In genomic region chr3:140766465-140766864, GRCh38 we compare ENCODE assay signal across 33 cellular contexts.
A peak's percentile ranks its signal among the peaks of the same experiment; 100 is the strongest.
DNase-seq lines count a peak whose midpoint lies in the region; ATAC-seq, FAIRE-seq and TF ChIP-seq lines count a peak whose summit lies in the region.
"Had no signal": no experiment of that assay in that cellular context is flagged by ENCODE, and none has a peak within 500 bp of the region (broad histone marks: within the 10 kb centered on the region; RNA-seq: fewer than 3 reads in every experiment).

No MANE protein-coding gene starts in this region.

- no peak overlapping the region for H3K4me3 ChIP-seq in pancreas
- H3K4me3 ChIP-seq in HepG2 (replicated peaks in 1 of 3; ENCODE audit: insufficient read depth in 1 of 3, low read depth in 2 of 3, low read length in 3 of 3), result no peak overlapping the region
- H3K4me3 ChIP-seq: ascending aorta, coronary artery, gastroesophageal sphincter, hepatocyte, SJCRH30, thoracic aorta had no signal

- no peak overlapping the region for H3K9ac ChIP-seq in HepG2 (ENCODE audit: insufficient read depth, low read depth, low read length)

- 47 to 79% methylated on average over 3 of the region's 3 CpGs for WGBS in pancreas, 2 donors
- WGBS in HepG2 (ENCODE audit: low lambda C conversion rate), result 2% methylated on average over 3 of the region's 3 CpGs

- H3K4me2 ChIP-seq in HepG2 (ENCODE audit: low read depth, low read length), result no peak overlapping the region
- H3K4me2 ChIP-seq: hepatocyte had no signal

- H3K27ac ChIP-seq in pancreas, result no peak overlapping the region
- no peak overlapping the region for H3K27ac ChIP-seq in HepG2 (ENCODE audit: extremely low read length, insufficient read depth, low read length)
- H3K27ac ChIP-seq: ascending aorta, coronary artery, gastroesophageal sphincter, hepatocyte, neutrophil, SJCRH30, thoracic aorta had no signal

- H3K27ac Mint-ChIP-seq in activated CD8-positive, alpha-beta memory T cell treated with anti-CD3 and anti-CD28 coated beads, Interleukin-2, amount 10 ng/mL, durations not matched to agents 7 days and 5 days, result no peak overlapping the region
- H3K27ac Mint-ChIP-seq: activated naive CD8-positive, alpha-beta T cell treated with anti-CD3 and anti-CD28 coated beads, Interleukin-2, amount 10 ng/mL, durations not matched to agents 7 days and 5 days; CD4-positive, alpha-beta T cell; mesothelial cell of epicardium; stimulated activated naive CD8-positive, alpha-beta T cell treated with anti-CD3 and anti-CD28 coated beads, Interleukin-15, Interleukin-2, amounts not matched to agents 100 ng/mL and 50 ng/mL, for 24 hours had no signal

- FAIRE-seq in pancreas (lab: Jason Lieb, UNC) (no peak), HepG2 (lab: Jason Lieb, UNC) (no peak)
- FAIRE-seq: D721Med had no signal

- no peaks in the 10 kb centered on the region for H3K36me3 Mint-ChIP-seq in activated CD8-positive, alpha-beta memory T cell treated with anti-CD3 and anti-CD28 coated beads, Interleukin-2, amount 10 ng/mL, durations not matched to agents 7 days and 5 days
- H3K36me3 Mint-ChIP-seq: activated naive CD8-positive, alpha-beta T cell treated with anti-CD3 and anti-CD28 coated beads, Interleukin-2, amount 10 ng/mL, durations not matched to agents 7 days and 5 days; mesothelial cell of epicardium had no signal

- TF ChIP-seq CTCF in pancreas (IDR thresholded peaks at IDR 0.05), result no peak
- no peak for TF ChIP-seq CTCF in HepG2 (CRISPR knock-in tag; IDR thresholded peaks at IDR 0.05)

- H4K20me1 ChIP-seq in HepG2 (ENCODE audit: insufficient read depth, low read length), result no peaks in the 10 kb centered on the region

- TF ChIP-seq EP300 in HepG2 (IDR thresholded peaks at IDR 0.05; ENCODE audit: low read depth in 2 of 2, low read length in 2 of 2), result no peak
- no peak for TF ChIP-seq EP300 in HepG2 (CRISPR knock-in tag; IDR thresholded peaks at IDR 0.05; ENCODE audit: borderline replicate concordance)

- no TSS peak for BruUV-seq in HepG2 (replicated peaks; lab: Mats Ljungman, UMichigan)

- H3K4me3 Mint-ChIP-seq in activated CD8-positive, alpha-beta memory T cell treated with anti-CD3 and anti-CD28 coated beads, Interleukin-2, amount 10 ng/mL, durations not matched to agents 7 days and 5 days, result no peak overlapping the region
- H3K4me3 Mint-ChIP-seq: activated naive CD8-positive, alpha-beta T cell treated with anti-CD3 and anti-CD28 coated beads, Interleukin-2, amount 10 ng/mL, durations not matched to agents 7 days and 5 days; CD4-positive, alpha-beta T cell; mesothelial cell of epicardium; stimulated activated naive CD8-positive, alpha-beta T cell treated with anti-CD3 and anti-CD28 coated beads, Interleukin-15, Interleukin-2, amounts not matched to agents 100 ng/mL and 50 ng/mL, for 24 hours had no signal

- no peak overlapping the region for H2AFZ ChIP-seq in HepG2 (ENCODE audit: low read length)
- H2AFZ ChIP-seq: hepatocyte had no signal

- H3K9me3 ChIP-seq in pancreas (no peaks in the 10 kb centered on the region), HepG2 (ENCODE audit: low read length) (no peaks in the 10 kb centered on the region)
- H3K9me3 ChIP-seq: ascending aorta, gastroesophageal sphincter, neutrophil, SJCRH30, thoracic aorta had no signal

- no peak for DNase-seq in activated CD8-positive, alpha-beta memory T cell treated with anti-CD3 and anti-CD28 coated beads, Interleukin-2, amount 10 ng/mL, durations not matched to agents 7 days and 5 days
- no peak for DNase-seq in activated CD8-positive, alpha-beta memory T cell treated with anti-CD3 and anti-CD28 coated beads, Interleukin-2, amount 50 U/mL, for 4 hours
- DNase-seq in pancreas, result no peak
- DNase-seq in HepG2 (ENCODE audit: low spot score), result no peak
- DNase-seq in NK-92 (lab: John Stamatoyannopoulos, UW; ENCODE audit: unreplicated experiment), result no peak
- DNase-seq: activated CD4-positive, alpha-beta T cell treated with anti-CD3 and anti-CD28 coated beads for 1 hour; activated CD8-positive, alpha-beta memory T cell treated with anti-CD3 and anti-CD28 coated beads for 24 hours; activated gamma-delta T cell treated with Interleukin-2 at 50 U/mL for 16 hours; activated naive CD8-positive, alpha-beta T cell treated with anti-CD3 and anti-CD28 coated beads, Interleukin-2, amount 10 ng/mL, durations not matched to agents 7 days and 5 days; activated T-cell treated with anti-CD3 and anti-CD28 coated beads, Interleukin-2, amount 50 U/mL, for 1 hour; CD4-positive, alpha-beta T cell; effector CD8-positive, alpha-beta T cell; kidney glomerular epithelial cell; NCI-H1092; NCI-H2029; NCI-H226; NCI-H69; right cardiac atrium; SJCRH30; stimulated activated CD4-positive, alpha-beta T cell treated with anti-CD3 and anti-CD28 coated beads, Interleukin-2, amount 100 ng/mL, for 24 hours; SW 1271 had no signal

- no peak for TF ChIP-seq POLR2A in HepG2 (IDR thresholded peaks at IDR 0.05; ENCODE audit: insufficient read depth in 1 of 2, low read depth in 2 of 2, low read length in 2 of 2)

- POLR2A ChIA-PET in HepG2 (lab: Yijun Ruan, JAX), result no interaction called here

- H3K9me3 Mint-ChIP-seq in activated CD8-positive, alpha-beta memory T cell treated with anti-CD3 and anti-CD28 coated beads, Interleukin-2, amount 10 ng/mL, durations not matched to agents 7 days and 5 days (ENCODE audit: low read depth), result no peaks in the 10 kb centered on the region
- H3K9me3 Mint-ChIP-seq: activated naive CD8-positive, alpha-beta T cell treated with anti-CD3 and anti-CD28 coated beads, Interleukin-2, amount 10 ng/mL, durations not matched to agents 7 days and 5 days; CD4-positive, alpha-beta T cell; mesothelial cell of epicardium; stimulated activated naive CD8-positive, alpha-beta T cell treated with anti-CD3 and anti-CD28 coated beads, Interleukin-15, Interleukin-2, amounts not matched to agents 100 ng/mL and 50 ng/mL, for 24 hours had no signal

- CTCF ChIA-PET in activated CD8-positive, alpha-beta memory T cell treated with anti-CD3 and anti-CD28 coated beads, Interleukin-2, amount 10 ng/mL, durations not matched to agents 7 days and 5 days (lab: Charles Lee), result no interaction called here
- CTCF ChIA-PET in HepG2 (lab: Yijun Ruan, JAX; ENCODE audit: low intra/inter-chr PET ratio, low total read pairs), result no interaction called here

- peaks cover 12% of the 10 kb centered on the region for H3K27me3 Mint-ChIP-seq in activated CD8-positive, alpha-beta memory T cell treated with anti-CD3 and anti-CD28 coated beads, Interleukin-2, amount 10 ng/mL, durations not matched to agents 7 days and 5 days
- H3K27me3 Mint-ChIP-seq: CD4-positive, alpha-beta T cell had no signal

- peak; percentile 39 for ATAC-seq in activated CD8-positive, alpha-beta memory T cell treated with anti-CD3 and anti-CD28 coated beads, Interleukin-2, amount 10 ng/mL, durations not matched to agents 7 days and 5 days
- ATAC-seq in HG02642 (IDR thresholded peaks at IDR 0.05; ENCODE audit: poor library complexity, unreplicated experiment), result peak; percentile 54
- peak; percentile 55 for ATAC-seq in HG03432 (IDR thresholded peaks at IDR 0.05; ENCODE audit: unreplicated experiment)
- ATAC-seq in pancreas, result no peak
- ATAC-seq in HepG2, result no peak
- ATAC-seq: gastroesophageal sphincter, HCT116, right cardiac atrium had no signal

- no peaks in the 10 kb centered on the region for H3K79me2 ChIP-seq in HepG2 (ENCODE audit: insufficient read depth, low read length)
- H3K79me2 ChIP-seq: hepatocyte had no signal

- H3K4me1 Mint-ChIP-seq in activated CD8-positive, alpha-beta memory T cell treated with anti-CD3 and anti-CD28 coated beads, Interleukin-2, amount 10 ng/mL, durations not matched to agents 7 days and 5 days, result peaks cover 2% of the 10 kb centered on the region

- intact Hi-C loops in pancreas (cut with DNase I) (no loop called here), HepG2 (cut with micrococcal nuclease; ENCODE audit: unreplicated experiment) (no loop called here)

- H3K4me1 ChIP-seq in pancreas (no peaks in the 10 kb centered on the region), HepG2 (ENCODE audit: insufficient read depth, low read length) (no peaks in the 10 kb centered on the region)
- H3K4me1 ChIP-seq: ascending aorta, gastroesophageal sphincter, SJCRH30 had no signal

- H3K36me3 ChIP-seq in pancreas, result no peaks in the 10 kb centered on the region
- no peaks in the 10 kb centered on the region for H3K36me3 ChIP-seq in HepG2 (replicated peaks in 1 of 2; ENCODE audit: control insufficient read depth in 1 of 2, insufficient read depth in 2 of 2, low read length in 2 of 2)
- H3K36me3 ChIP-seq: ascending aorta, gastroesophageal sphincter, neutrophil, SJCRH30, thoracic aorta had no signal

- TF ChIP-seq RAD21 in HepG2 (CRISPR knock-in tag; IDR thresholded peaks at IDR 0.05), result no peak

- in situ Hi-C loops in HepG2 (cut with HindIII; ENCODE audit: extremely low pct_ligation_motif_present, low pct_unique_long_range_greater_than_20kb), result no loop called here

- H3K27me3 ChIP-seq in pancreas (no peaks in the 10 kb centered on the region), HepG2 (ENCODE audit: control insufficient read depth in 1 of 2, insufficient read depth in 2 of 2, low read length in 2 of 2) (no peaks in the 10 kb centered on the region)
- H3K27me3 ChIP-seq: ascending aorta, hepatocyte, neutrophil, SJCRH30 had no signal

TF ChIP-seq in HepG2, 621 proteins besides CTCF, POLR2A, EP300 and RAD21 (continues in another document):
- TF ChIP-seq ATF5 (CRISPR knock-in tag; IDR thresholded peaks at IDR 0.05; ENCODE audit: low read depth) (no peak), RELA (CRISPR knock-in tag; IDR thresholded peaks at IDR 0.05) (no peak), ZNF569 (CRISPR knock-in tag; IDR thresholded peaks at IDR 0.05; ENCODE audit: borderline replicate concordance) (no peak), DBP (CRISPR knock-in tag; IDR thresholded peaks at IDR 0.05; ENCODE audit: not compliant biosample characterization) (no peak)

Comparison
In these comparisons a context has a peak if more than half of its experiments do, and no peak if none do; other contexts are left out.
1. ATAC-seq: peak in activated CD8-positive, alpha-beta memory T cell treated with anti-CD3 and anti-CD28 coated beads, Interleukin-2, amount 10 ng/mL, durations not matched to agents 7 days and 5 days (single experiment), HG02642 (single experiment) and HG03432 (single experiment); none in pancreas (0 of 4) and HepG2 (single experiment).